ENCODE assay signal across 8 cellular contexts in genomic region chr2:70070557-70071268, GRCh38. TPM values are rescaled to one million over a fixed set of nuclear protein-coding genes. Genes with fewer than 3 reads are reported as not detected.
DNase-seq lines count a peak whose midpoint lies in the region; ATAC-seq and TF ChIP-seq lines count a peak whose summit lies in the region.

No MANE protein-coding gene starts in this region.

- H3K27me3 Mint-ChIP-seq in HFFc6 (ENCODE audit: insufficient read depth), result no peaks in the 10 kb centered on the region
- no peaks in the 10 kb centered on the region for H3K27me3 Mint-ChIP-seq in activated naive CD8-positive, alpha-beta T cell treated with anti-CD3 and anti-CD28 coated beads, Interleukin-2, amount 50 U/mL, for 24 hours

- H3K27me3 ChIP-seq in SJCRH30 (no peaks in the 10 kb centered on the region), osteoblast (ENCODE audit: insufficient read depth, low read length) (no peaks in the 10 kb centered on the region)

- ATAC-seq in activated naive CD8-positive, alpha-beta T cell treated with anti-CD3 and anti-CD28 coated beads, Interleukin-2, amount 50 U/mL, for 24 hours, result peak; percentile 47

- no peaks in the 10 kb centered on the region for H3K36me3 Mint-ChIP-seq in HFFc6 (ENCODE audit: low read depth)
- peaks cover 35% of the 10 kb centered on the region for H3K36me3 Mint-ChIP-seq in activated naive CD8-positive, alpha-beta T cell treated with anti-CD3 and anti-CD28 coated beads, Interleukin-2, amount 50 U/mL, for 24 hours (ENCODE audit: low read depth)

- H3K4me1 ChIP-seq in SJCRH30, result peaks cover 3% of the 10 kb centered on the region; the same call in 1 of the 2 replicates
- H3K4me1 ChIP-seq in osteoblast (ENCODE audit: insufficient read depth, low read length), result peaks cover 18% of the 10 kb centered on the region

- peak overlapping the region; percentile 91 for H3K27ac Mint-ChIP-seq in HFFc6
- H3K27ac Mint-ChIP-seq in activated naive CD8-positive, alpha-beta T cell treated with anti-CD3 and anti-CD28 coated beads, Interleukin-2, amount 50 U/mL, for 24 hours, result peak overlapping the region; percentile 93

- H3K9me3 ChIP-seq in SJCRH30 (replicated peaks) (0 out of 2 replicates have a peak, but pooled peaks cover 2% of the 10 kb centered on the region), osteoblast (ENCODE audit: low read depth, low read length) (no peaks in the 10 kb centered on the region)

- H3K4me1 Mint-ChIP-seq in HFFc6 (ENCODE audit: low read depth), result peaks cover 32% of the 10 kb centered on the region
- peaks cover 50% of the 10 kb centered on the region for H3K4me1 Mint-ChIP-seq in activated naive CD8-positive, alpha-beta T cell treated with anti-CD3 and anti-CD28 coated beads, Interleukin-2, amount 50 U/mL, for 24 hours

- no peaks in the 10 kb centered on the region for H4K20me1 ChIP-seq in osteoblast (ENCODE audit: insufficient read depth, low read length)

- H3K79me2 ChIP-seq in osteoblast (ENCODE audit: insufficient read depth, low read length), result no peaks in the 10 kb centered on the region

- H2AFZ ChIP-seq in osteoblast (ENCODE audit: low read length), result peak overlapping the region; percentile 91

- H3K36me3 ChIP-seq in SJCRH30 (peaks cover 35% of the 10 kb centered on the region), osteoblast (ENCODE audit: insufficient read depth, low read length) (peaks cover 9% of the 10 kb centered on the region)

- peak overlapping the region; percentile 57 for H3K4me2 ChIP-seq in osteoblast (ENCODE audit: insufficient read depth, low read length)

- peak overlapping the region; percentile 75 for H3K4me3 Mint-ChIP-seq in HFFc6
- peak overlapping the region; percentile 47 for H3K4me3 Mint-ChIP-seq in activated naive CD8-positive, alpha-beta T cell treated with anti-CD3 and anti-CD28 coated beads, Interleukin-2, amount 50 U/mL, for 24 hours

- H3K4me3 ChIP-seq in NB4 (ENCODE audit: low read depth, low read length) (no peak overlapping the region), SJCRH30 (no peak overlapping the region), osteoblast (ENCODE audit: insufficient read depth, low read length) (no peak overlapping the region)

- H3K27ac ChIP-seq in SJCRH30, result no peak overlapping the region
- H3K27ac ChIP-seq in osteoblast (ENCODE audit: low read depth, low read length), result peak overlapping the region; percentile 83

- CTCF ChIA-PET in GM10248 (lab: Yijun Ruan, JAX), result interaction anchor here (0.6 to 6.4 kb wide), 37 partner anchors 8 to 346 kb away, joined by 3 to 92 read pairs (median 4); partner anchors contain the start of genes MXD1 and PCBP1

- no peaks in the 10 kb centered on the region for H3K9me3 Mint-ChIP-seq in HFFc6
- no peaks in the 10 kb centered on the region for H3K9me3 Mint-ChIP-seq in activated naive CD8-positive, alpha-beta T cell treated with anti-CD3 and anti-CD28 coated beads, Interleukin-2, amount 50 U/mL, for 24 hours

- DNase-seq in GM10248 (ENCODE audit: extremely low spot score) (peak; percentile 87), HFFc6 (peak; percentile 88), NB4 (ENCODE audit: low read depth) (peak; percentile 87), SJCRH30 (peak; percentile 78 to 92), glomerular endothelial cell (ENCODE audit: extremely low read depth, low read depth, low spot score) (peak; percentile 84), osteoblast (ENCODE audit: insufficient read length, low spot score, missing footprints) (peak; percentile 97), mesenteric fat pad (ENCODE audit: low spot score) (no peak)
- DNase-seq in activated naive CD8-positive, alpha-beta T cell treated with anti-CD3 and anti-CD28 coated beads, Interleukin-2, amount 50 U/mL, for 24 hours, result peak; percentile 44

- POLR2A ChIA-PET in GM10248 (lab: Yijun Ruan, JAX), result interaction anchor here (0.7 to 4.0 kb wide), 5 partner anchors 12 to 162 kb away, joined by 4 to 18 read pairs (median 5); partner anchors contain the start of gene MXD1

- no peak for TF ChIP-seq POLR2A in NB4 (IDR thresholded peaks at IDR 0.05; ENCODE audit: extremely low read depth, insufficient read length)

- TF ChIP-seq CTCF in GM10248 (IDR thresholded peaks at IDR 0.05; ENCODE audit: control extremely low read depth, extremely low read depth, low read depth, missing control alignments) (peak; percentile 79), HFFc6 (IDR thresholded peaks at IDR 0.05) (peak; percentile 90), NB4 (IDR thresholded peaks at IDR 0.05; ENCODE audit: low read depth, low read length) (peak; percentile 93), osteoblast (IDR thresholded peaks at IDR 0.05; ENCODE audit: extremely low read depth, low read depth, low read length) (peak; percentile 91)

RNA-seq across cellular contexts. Expression of gene PCBP1, which starts 16.6 kb away (rescaled TPM):
- total RNA-seq in HFFc6 (2021; fragmentation: NEBNext Ultra II Directional; extraction: Animal tissue kit (Norgen Biotek cat#: 25700)), result 100 to 1,000 TPM; 293 to 369 (median 361) TPM
- 81.6 and 88.4 TPM in 2 replicates for total RNA-seq in SJCRH30 (2014; rRNA removed; shearing (Covaris generic))
- total RNA-seq in glomerular endothelial cell, result 140 and 237 TPM in 2 replicates
- 55.7 and 70.7 TPM in 2 replicates for total RNA-seq in osteoblast
- total RNA-seq in mesenteric fat pad, result 399 TPM
